ENCODE assay signal across 14 cellular contexts in the genomic region with DNA sequence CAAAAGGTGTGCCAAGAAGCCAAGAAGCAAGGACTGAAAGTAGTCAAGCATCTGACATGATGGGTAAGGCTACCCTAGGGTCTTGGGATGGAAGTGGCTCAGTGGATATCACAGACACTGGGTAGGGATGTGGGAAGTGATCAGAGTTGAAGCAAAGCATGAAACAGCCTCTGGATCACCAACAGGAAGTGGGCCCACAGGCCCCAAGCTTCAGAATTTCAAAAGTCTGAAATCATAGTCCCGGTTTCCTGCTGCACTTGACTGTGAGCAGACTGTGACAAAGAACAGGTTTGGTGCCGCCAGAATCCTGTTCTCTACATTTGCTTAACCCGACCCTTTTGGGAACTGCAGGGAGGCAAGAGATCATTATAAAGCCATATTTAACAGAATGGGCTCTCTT. TPM values are rescaled to one million over a fixed set of nuclear protein-coding genes. Genes with fewer than 3 reads are reported as not detected.
DNase-seq lines count a peak whose midpoint lies in the region; ATAC-seq, FAIRE-seq and TF ChIP-seq lines count a peak whose summit lies in the region.
"Had no signal": no experiment of that assay in that cellular context is flagged by ENCODE, and none has a peak within 500 bp of the region (broad histone marks: within the 10 kb centered on the region; RNA-seq: fewer than 3 reads in every experiment).

No MANE protein-coding gene starts in this region.

- peaks cover 36% of the 10 kb centered on the region for H3K4me1 Mint-ChIP-seq in activated CD4-positive, alpha-beta T cell treated with anti-CD3 and anti-CD28 coated beads, Interleukin-2, amount 10 ng/mL, durations not matched to agents 24 days and 14 days
- H3K4me1 Mint-ChIP-seq in stimulated activated memory B cell treated with anti-CD40 and anti-IgM and Interleukin-4, amounts not matched to agents 10 μg/mL and 1 μg/mL and 100 μg/mL, for 72 hours, result peaks cover 36% of the 10 kb centered on the region

- in situ Hi-C loops in G401 (cut with HindIII; ENCODE audit: low sequenced_read_pairs), result no loop called here

- H3K36me3 Mint-ChIP-seq in activated CD4-positive, alpha-beta T cell treated with anti-CD3 and anti-CD28 coated beads, Interleukin-2, amount 10 ng/mL, durations not matched to agents 24 days and 14 days (ENCODE audit: low read depth), result peaks cover 78% of the 10 kb centered on the region
- peaks cover 82% of the 10 kb centered on the region for H3K36me3 Mint-ChIP-seq in stimulated activated memory B cell treated with anti-CD40 and anti-IgM and Interleukin-4, amounts not matched to agents 10 μg/mL and 1 μg/mL and 100 μg/mL, for 72 hours
- H3K36me3 Mint-ChIP-seq: neural progenitor cell had no signal

- peak overlapping the region; percentile 5 for H3K4me3 Mint-ChIP-seq in activated CD4-positive, alpha-beta T cell treated with anti-CD3 and anti-CD28 coated beads, Interleukin-2, amount 10 ng/mL, durations not matched to agents 24 days and 14 days
- no peak overlapping the region for H3K4me3 Mint-ChIP-seq in stimulated activated memory B cell treated with anti-CD40 and anti-IgM and Interleukin-4, amounts not matched to agents 10 μg/mL and 1 μg/mL and 100 μg/mL, for 72 hours
- H3K4me3 Mint-ChIP-seq: neural progenitor cell had no signal

- H3K4me3 ChIP-seq in Jurkat, Clone E6-1 (ENCODE audit: low read length), result no peak overlapping the region
- no peak overlapping the region for H3K4me3 ChIP-seq in bronchial epithelial cell (ENCODE audit: low read depth, low read length)
- H3K4me3 ChIP-seq: ascending aorta, neural progenitor cell had no signal

- no peak for TF ChIP-seq CTCF in bronchial epithelial cell (IDR thresholded peaks at IDR 0.05; ENCODE audit: insufficient read depth, low read length, severe bottlenecking)

- H3K36me3 ChIP-seq in bronchial epithelial cell (ENCODE audit: control insufficient read depth, insufficient read depth, low read length), result peaks cover 5% of the 10 kb centered on the region
- H3K36me3 ChIP-seq: neural progenitor cell had no signal

- H3K27ac Mint-ChIP-seq in activated CD4-positive, alpha-beta T cell treated with anti-CD3 and anti-CD28 coated beads, Interleukin-2, amount 10 ng/mL, durations not matched to agents 24 days and 14 days, result peak overlapping the region; percentile 85
- H3K27ac Mint-ChIP-seq in stimulated activated memory B cell treated with anti-CD40 and anti-IgM and Interleukin-4, amounts not matched to agents 10 μg/mL and 1 μg/mL and 100 μg/mL, for 72 hours, result peak overlapping the region; percentile 89
- H3K27ac Mint-ChIP-seq: neural progenitor cell had no signal

- no peak for ATAC-seq in stimulated activated memory B cell treated with anti-CD40 and anti-IgM and Interleukin-4, amounts not matched to agents 10 μg/mL and 1 μg/mL and 100 μg/mL, for 72 hours

- H3K27me3 ChIP-seq in bronchial epithelial cell (ENCODE audit: control insufficient read depth, insufficient read depth, low read length), result no peaks in the 10 kb centered on the region
- H3K27me3 ChIP-seq: ascending aorta, neural progenitor cell had no signal

- no peaks in the 10 kb centered on the region for H3K27me3 Mint-ChIP-seq in activated CD4-positive, alpha-beta T cell treated with anti-CD3 and anti-CD28 coated beads, Interleukin-2, amount 10 ng/mL, durations not matched to agents 24 days and 14 days
- H3K27me3 Mint-ChIP-seq in stimulated activated memory B cell treated with anti-CD40 and anti-IgM and Interleukin-4, amounts not matched to agents 10 μg/mL and 1 μg/mL and 100 μg/mL, for 72 hours, result no peaks in the 10 kb centered on the region

- no peak for TF ChIP-seq POLR2A in erythroblast (IDR thresholded peaks at IDR 0.05; ENCODE audit: low read length)

- peak; percentile 77 for DNase-seq in activated CD4-positive, alpha-beta T cell treated with anti-CD3 and anti-CD28 coated beads, Interleukin-2, amount 10 ng/mL, durations not matched to agents 24 days and 14 days
- DNase-seq in activated CD4-positive, alpha-beta T cell treated with anti-CD3 and anti-CD28 coated beads, Interleukin-2, amount 50 U/mL, for 1 hour, result no peak
- peak; percentile 57 for DNase-seq in Jurkat, Clone E6-1 (ENCODE audit: low read depth, low spot score)
- DNase-seq in bronchial epithelial cell (ENCODE audit: low read depth) (peak; percentile 23), erythroblast (lab: John Stamatoyannopoulos, UW) (no peak), glomerular visceral epithelial cell (ENCODE audit: extremely low spot score) (no peak), G401 (ENCODE audit: low spot score) (no peak)
- DNase-seq: NCI-H2029 treated with DMSO at 0.1 percent for 48 hours had no signal

- intact Hi-C loops in activated CD4-positive, alpha-beta T cell treated with anti-CD3 and anti-CD28 coated beads, Interleukin-2, amount 10 ng/mL, durations not matched to agents 24 days and 14 days (cut with micrococcal nuclease), result loop anchor here (2.0 to 5.0 kb wide), 3 partner anchors 27 to 324 kb away; no protein-coding TSS in a partner anchor

- peaks cover 17% of the 10 kb centered on the region for H3K9me3 Mint-ChIP-seq in activated CD4-positive, alpha-beta T cell treated with anti-CD3 and anti-CD28 coated beads, Interleukin-2, amount 10 ng/mL, durations not matched to agents 24 days and 14 days
- peaks cover 18% of the 10 kb centered on the region for H3K9me3 Mint-ChIP-seq in stimulated activated memory B cell treated with anti-CD40 and anti-IgM and Interleukin-4, amounts not matched to agents 10 μg/mL and 1 μg/mL and 100 μg/mL, for 72 hours
- H3K9me3 Mint-ChIP-seq: neural progenitor cell had no signal

- no peak for FAIRE-seq in bronchial epithelial cell (lab: Jason Lieb, UNC)
- FAIRE-seq: HTR-8/SVneo, islet of Langerhans, RCC 7860 had no signal

RNA-seq across cellular contexts. Expression of gene SP100, which starts 57.4 kb away (rescaled TPM):
- total RNA-seq in activated CD4-positive, alpha-beta T cell treated with anti-CD3 and anti-CD28 coated beads, Interleukin-2, amount 10 ng/mL, durations not matched to agents 24 days and 14 days, result 162 and 165 TPM in 2 replicates
- polyA plus RNA-seq in Jurkat, Clone E6-1 (2012; ENCODE audit: insufficient read depth, insufficient read length), result 36.9 TPM
- 16.4 and 26.6 TPM in 2 replicates for total RNA-seq in bronchial epithelial cell
- 1.2 TPM in 1 of 2 replicates, not detected in the other for total RNA-seq in G401 (2014; rRNA removed; shearing (Covaris generic))

Comparison
In these comparisons a context has a peak if more than half of its experiments do, and no peak if none do; other contexts are left out.
1. DNase-seq: peak in activated CD4-positive, alpha-beta T cell treated with anti-CD3 and anti-CD28 coated beads, Interleukin-2, amount 10 ng/mL, durations not matched to agents 24 days and 14 days (single experiment), Jurkat, Clone E6-1 (single experiment) and bronchial epithelial cell (single experiment); none in activated CD4-positive, alpha-beta T cell treated with anti-CD3 and anti-CD28 coated beads, Interleukin-2, amount 50 U/mL, for 1 hour (single experiment), erythroblast (0 of 2), glomerular visceral epithelial cell (single experiment) and G401 (single experiment).